ENCODE assay signal across 10 cellular contexts in genomic region chr4:48939785-48940184, GRCh38. TPM values are rescaled to one million over a fixed set of nuclear protein-coding genes. Genes with fewer than 3 reads are reported as not detected.
A peak's percentile ranks its signal among the peaks of the same experiment; 100 is the strongest.
DNase-seq lines count a peak whose midpoint lies in the region; ATAC-seq, FAIRE-seq and TF ChIP-seq lines count a peak whose summit lies in the region.
"Had no signal": no experiment of that assay in that cellular context is flagged by ENCODE, and none has a peak within 500 bp of the region (broad histone marks: within the 10 kb centered on the region; RNA-seq: fewer than 3 reads in every experiment).

No MANE protein-coding gene starts in this region.

- H3K9me3 ChIP-seq in astrocyte (ENCODE audit: insufficient read depth, low read depth, low read length) = peaks cover 2% of the 10 kb centered on the region

- peak; percentile 21 for DNase-seq in AG08396 (ENCODE audit: low spot score)
- peak; percentile 32 for DNase-seq in HT-29 (ENCODE audit: low spot score)
- peak; percentile 93 for DNase-seq in astrocyte (ENCODE audit: low read depth)
- peak; percentile 18 for DNase-seq in iPS-NIHi11 (ENCODE audit: low spot score)
- no peak for DNase-seq in naive thymus-derived CD8-positive, alpha-beta T cell
- DNase-seq in activated CD8-positive, alpha-beta memory T cell treated with anti-CD3 and anti-CD28 coated beads, Interleukin-2, amount 50 U/mL, for 48 hours = no peak
- no peak for DNase-seq in activated naive CD8-positive, alpha-beta T cell treated with anti-CD3 and anti-CD28 coated beads for 36 hours
- DNase-seq: CD4-positive, alpha-beta memory T cell; foreskin melanocyte had no signal

- ATAC-seq in naive thymus-derived CD8-positive, alpha-beta T cell = no peak
- no peak for ATAC-seq in HG03571 (IDR thresholded peaks at IDR 0.05; ENCODE audit: unreplicated experiment)

- peak; percentile 76 for FAIRE-seq in astrocyte (lab: Jason Lieb, UNC)

- no peak overlapping the region for H3K4me3 Mint-ChIP-seq in astrocyte (ENCODE audit: unreplicated experiment)
- H3K4me3 Mint-ChIP-seq in naive thymus-derived CD8-positive, alpha-beta T cell = no peak overlapping the region
- no peak overlapping the region for H3K4me3 Mint-ChIP-seq in activated naive CD8-positive, alpha-beta T cell treated with anti-CD3 and anti-CD28 coated beads for 36 hours
- H3K4me3 Mint-ChIP-seq: CD4-positive, alpha-beta memory T cell had no signal

- H3K4me3 ChIP-seq in astrocyte (ENCODE audit: insufficient read depth, low read depth, low read length) = no peak overlapping the region

- H3K9me3 Mint-ChIP-seq in astrocyte (ENCODE audit: unreplicated experiment) = no peaks in the 10 kb centered on the region
- H3K9me3 Mint-ChIP-seq in naive thymus-derived CD8-positive, alpha-beta T cell = peaks cover 0 to 9% (median 4%) of the 10 kb centered on the region in 9 donors
- H3K9me3 Mint-ChIP-seq in activated naive CD8-positive, alpha-beta T cell treated with anti-CD3 and anti-CD28 coated beads for 36 hours = no peaks in the 10 kb centered on the region

- H3K27me3 Mint-ChIP-seq in astrocyte (ENCODE audit: low read depth, unreplicated experiment) = no peaks in the 10 kb centered on the region
- H3K27me3 Mint-ChIP-seq in naive thymus-derived CD8-positive, alpha-beta T cell = no peaks in the 10 kb centered on the region
- H3K27me3 Mint-ChIP-seq in activated naive CD8-positive, alpha-beta T cell treated with anti-CD3 and anti-CD28 coated beads for 36 hours = no peaks in the 10 kb centered on the region
- H3K27me3 Mint-ChIP-seq: CD4-positive, alpha-beta memory T cell had no signal

- H3K36me3 ChIP-seq in astrocyte (ENCODE audit: insufficient read depth, low read length) = no peaks in the 10 kb centered on the region

- H3K4me2 ChIP-seq in astrocyte (ENCODE audit: low read length) = peak overlapping the region; percentile 12

- peak overlapping the region; percentile 81 for H3K27ac Mint-ChIP-seq in astrocyte (ENCODE audit: unreplicated experiment)
- H3K27ac Mint-ChIP-seq in naive thymus-derived CD8-positive, alpha-beta T cell = no peak overlapping the region
- no peak overlapping the region for H3K27ac Mint-ChIP-seq in activated naive CD8-positive, alpha-beta T cell treated with anti-CD3 and anti-CD28 coated beads for 36 hours
- H3K27ac Mint-ChIP-seq: CD4-positive, alpha-beta memory T cell had no signal

- peaks cover 5% of the 10 kb centered on the region for H3K4me1 Mint-ChIP-seq in astrocyte (ENCODE audit: low read depth, unreplicated experiment)
- H3K4me1 Mint-ChIP-seq in naive thymus-derived CD8-positive, alpha-beta T cell = peaks cover 15 to 22% (median 18%) of the 10 kb centered on the region in 4 donors
- H3K4me1 Mint-ChIP-seq in activated naive CD8-positive, alpha-beta T cell treated with anti-CD3 and anti-CD28 coated beads for 36 hours = peaks cover 11% of the 10 kb centered on the region

- no peaks in the 10 kb centered on the region for H3K79me2 ChIP-seq in astrocyte (ENCODE audit: insufficient read depth, low read length)

- POLR2A ChIA-PET in naive thymus-derived CD8-positive, alpha-beta T cell (lab: Charles Lee) = no interaction called here

- no peak overlapping the region for H2AFZ ChIP-seq in astrocyte (ENCODE audit: low read depth, low read length)

- H3K9ac ChIP-seq in astrocyte (ENCODE audit: low read length) = no peak overlapping the region

- H3K36me3 Mint-ChIP-seq in astrocyte (ENCODE audit: low read depth, unreplicated experiment) = no peaks in the 10 kb centered on the region
- H3K36me3 Mint-ChIP-seq in naive thymus-derived CD8-positive, alpha-beta T cell = peaks cover 0 to 5% (median 2%) of the 10 kb centered on the region in 3 donors
- peaks cover 2% of the 10 kb centered on the region for H3K36me3 Mint-ChIP-seq in activated naive CD8-positive, alpha-beta T cell treated with anti-CD3 and anti-CD28 coated beads for 36 hours

- H3K27ac ChIP-seq in astrocyte (ENCODE audit: low read depth, low read length) = peak overlapping the region; percentile 63

- H4K20me1 ChIP-seq in astrocyte (ENCODE audit: insufficient read depth, low read length) = no peaks in the 10 kb centered on the region

- H3K4me1 ChIP-seq in astrocyte (ENCODE audit: insufficient read depth, low read length) = peaks cover 9% of the 10 kb centered on the region

- no peak for TF ChIP-seq CTCF in astrocyte (IDR thresholded peaks at IDR 0.05; ENCODE audit: insufficient read depth, low read depth, low read length)

- no peaks in the 10 kb centered on the region for H3K27me3 ChIP-seq in astrocyte (ENCODE audit: insufficient read depth, low read length)

RNA-seq across cellular contexts. Expression of gene OCIAD2, which starts 33.2 kb away (rescaled TPM):
- 204 TPM in 2 replicates for total RNA-seq in HT-29 (2014; rRNA removed; shearing (Covaris generic))
- total RNA-seq in astrocyte = 50.3 and 76.1 TPM in 2 replicates
- total RNA-seq in naive thymus-derived CD8-positive, alpha-beta T cell = 100 to 1,000 TPM; 110 to 127 TPM
- 100 to 1,000 TPM; 261 to 277 (median 272) TPM for polyA plus RNA-seq in naive thymus-derived CD8-positive, alpha-beta T cell
- 10 to 100 TPM; 80.2 to 90.4 TPM for total RNA-seq in activated naive CD8-positive, alpha-beta T cell treated with anti-CD3 and anti-CD28 coated beads for 36 hours

RNA-seq across cellular contexts. Expression of gene CWH43, which starts 46.3 kb away (rescaled TPM):
- not detected in 2 replicates for total RNA-seq in HT-29 (2014; rRNA removed; shearing (Covaris generic))
- not detected in 2 replicates for total RNA-seq in astrocyte
- not detected for total RNA-seq in naive thymus-derived CD8-positive, alpha-beta T cell
- polyA plus RNA-seq in naive thymus-derived CD8-positive, alpha-beta T cell = not detected
- not detected for total RNA-seq in activated naive CD8-positive, alpha-beta T cell treated with anti-CD3 and anti-CD28 coated beads for 36 hours
- total RNA-seq: CD4-positive, alpha-beta memory T cell had no signal
- polyA plus RNA-seq: CD4-positive, alpha-beta memory T cell had no signal

Comparison
In these comparisons a context has a peak if more than half of its experiments do, and no peak if none do; other contexts are left out.
1. DNase-seq: peak in AG08396 (single experiment), HT-29 (single experiment), astrocyte (single experiment) and iPS-NIHi11 (single experiment); none in naive thymus-derived CD8-positive, alpha-beta T cell (0 of 10), activated CD8-positive, alpha-beta memory T cell treated with anti-CD3 and anti-CD28 coated beads, Interleukin-2, amount 50 U/mL, for 48 hours (single experiment) and activated naive CD8-positive, alpha-beta T cell treated with anti-CD3 and anti-CD28 coated beads for 36 hours (single experiment).